9 cellular contexts compared by ENCODE assay signal in genomic region chr2:191501390-191502168, GRCh38.
DNase-seq lines count a peak whose midpoint lies in the region; ATAC-seq and TF ChIP-seq lines count a peak whose summit lies in the region.
"Had no signal": no experiment of that assay in that cellular context is flagged by ENCODE, and none has a peak within 500 bp of the region (broad histone marks: within the 10 kb centered on the region; RNA-seq: fewer than 3 reads in every experiment).

No MANE protein-coding gene starts in this region.

- DNase-seq in AG09309 (ENCODE audit: low read depth) (no peak), LNCaP clone FGC (ENCODE audit: low read depth) (peak; percentile 35), coronary artery (ENCODE audit: low spot score) (no peak), middle frontal gyrus (ENCODE audit: extremely low spot score, low spot score) (peak; percentile 33)
- no peak for DNase-seq in activated CD8-positive, alpha-beta memory T cell treated with anti-CD3 and anti-CD28 coated beads, Interleukin-2, amount 10 ng/mL, durations not matched to agents 7 days and 5 days
- no peak for DNase-seq in activated CD4-positive, alpha-beta T cell treated with anti-CD3 and anti-CD28 coated beads, Interleukin-2, amount 50 U/mL, for 1 hour
- no peak for DNase-seq in activated CD4-positive, alpha-beta T cell treated with anti-CD3 and anti-CD28 coated beads for 36 hours
- DNase-seq: activated CD4-positive, alpha-beta T cell treated with anti-CD3 and anti-CD28 coated beads, Interleukin-2, amount 50 U/mL, for 4 hours had no signal

- peaks cover 19% of the 10 kb centered on the region for H3K27me3 Mint-ChIP-seq in activated CD8-positive, alpha-beta memory T cell treated with anti-CD3 and anti-CD28 coated beads, Interleukin-2, amount 10 ng/mL, durations not matched to agents 7 days and 5 days
- H3K27me3 Mint-ChIP-seq in activated CD4-positive, alpha-beta T cell treated with anti-CD3 and anti-CD28 coated beads for 36 hours, result peaks cover 6% of the 10 kb centered on the region

- H3K4me3 ChIP-seq in AG09309 (ENCODE audit: control insufficient read depth, low read depth, low read length), result no peak overlapping the region
- H3K4me3 ChIP-seq in LNCaP clone FGC (ENCODE audit: low read depth, low read length), result no peak overlapping the region
- H3K4me3 ChIP-seq in coronary artery, result no peak overlapping the region

- peak overlapping the region in 1 of 2 donors; percentile 21 for H3K27ac ChIP-seq in coronary artery

- intact Hi-C loops in activated CD4-positive, alpha-beta T cell treated with anti-CD3 and anti-CD28 coated beads for 36 hours (cut with DNase I, micrococcal nuclease), result loop anchor here in 1 of 2 experiments (5.0 kb wide), 1 partner anchor 334 kb away; no protein-coding TSS in a partner anchor

- no peak overlapping the region for H3K27ac Mint-ChIP-seq in activated CD8-positive, alpha-beta memory T cell treated with anti-CD3 and anti-CD28 coated beads, Interleukin-2, amount 10 ng/mL, durations not matched to agents 7 days and 5 days
- no peak overlapping the region for H3K27ac Mint-ChIP-seq in activated CD4-positive, alpha-beta T cell treated with anti-CD3 and anti-CD28 coated beads for 36 hours

- POLR2A ChIA-PET in activated CD4-positive, alpha-beta T cell treated with anti-CD3 and anti-CD28 coated beads for 36 hours (lab: Charles Lee), result no interaction called here

- ATAC-seq in activated CD8-positive, alpha-beta memory T cell treated with anti-CD3 and anti-CD28 coated beads, Interleukin-2, amount 10 ng/mL, durations not matched to agents 7 days and 5 days, result no peak
- ATAC-seq in HG02981 (IDR thresholded peaks at IDR 0.05; ENCODE audit: unreplicated experiment), result no peak
- ATAC-seq in activated CD4-positive, alpha-beta T cell treated with anti-CD3 and anti-CD28 coated beads for 36 hours, result no peak

- no peaks in the 10 kb centered on the region for H3K9me3 Mint-ChIP-seq in activated CD8-positive, alpha-beta memory T cell treated with anti-CD3 and anti-CD28 coated beads, Interleukin-2, amount 10 ng/mL, durations not matched to agents 7 days and 5 days (ENCODE audit: low read depth)
- H3K9me3 Mint-ChIP-seq in activated CD4-positive, alpha-beta T cell treated with anti-CD3 and anti-CD28 coated beads for 36 hours (ENCODE audit: low read depth), result no peaks in the 10 kb centered on the region

- no peaks in the 10 kb centered on the region for H3K4me1 Mint-ChIP-seq in activated CD8-positive, alpha-beta memory T cell treated with anti-CD3 and anti-CD28 coated beads, Interleukin-2, amount 10 ng/mL, durations not matched to agents 7 days and 5 days
- no peaks in the 10 kb centered on the region for H3K4me1 Mint-ChIP-seq in activated CD4-positive, alpha-beta T cell treated with anti-CD3 and anti-CD28 coated beads for 36 hours

- no peaks in the 10 kb centered on the region for H3K36me3 Mint-ChIP-seq in activated CD8-positive, alpha-beta memory T cell treated with anti-CD3 and anti-CD28 coated beads, Interleukin-2, amount 10 ng/mL, durations not matched to agents 7 days and 5 days
- no peaks in the 10 kb centered on the region for H3K36me3 Mint-ChIP-seq in activated CD4-positive, alpha-beta T cell treated with anti-CD3 and anti-CD28 coated beads for 36 hours (ENCODE audit: low read depth)

- H3K4me3 Mint-ChIP-seq in activated CD8-positive, alpha-beta memory T cell treated with anti-CD3 and anti-CD28 coated beads, Interleukin-2, amount 10 ng/mL, durations not matched to agents 7 days and 5 days, result no peak overlapping the region
- H3K4me3 Mint-ChIP-seq in activated CD4-positive, alpha-beta T cell treated with anti-CD3 and anti-CD28 coated beads for 36 hours, result no peak overlapping the region

- TF ChIP-seq CTCF in AG09309 (IDR thresholded peaks at IDR 0.05; ENCODE audit: control insufficient read depth, insufficient read depth, low read depth, low read length, missing control alignments), result peak; percentile 59
- peak; percentile 61 for TF ChIP-seq CTCF in LNCaP clone FGC (IDR thresholded peaks at IDR 0.05; ENCODE audit: control insufficient read depth, extremely low read depth, insufficient read depth)
- TF ChIP-seq CTCF in coronary artery (IDR thresholded peaks at IDR 0.05), result peak; percentile 58

- CTCF ChIA-PET in activated CD8-positive, alpha-beta memory T cell treated with anti-CD3 and anti-CD28 coated beads, Interleukin-2, amount 10 ng/mL, durations not matched to agents 7 days and 5 days (lab: Charles Lee), result interaction anchor here (1.0 to 1.4 kb wide), 4 partner anchors 13 to 329 kb away, joined by 3 to 5 read pairs (median 3); no protein-coding TSS in a partner anchor
- CTCF ChIA-PET in activated CD4-positive, alpha-beta T cell treated with anti-CD3 and anti-CD28 coated beads for 36 hours (lab: Charles Lee), result interaction anchor here (0.6 to 2.7 kb wide), 8 partner anchors 20 to 515 kb away, joined by 3 to 12 read pairs (median 3); no protein-coding TSS in a partner anchor

Comparison
In these comparisons a context has a peak if more than half of its experiments do, and no peak if none do; other contexts are left out.
1. DNase-seq: peak in LNCaP clone FGC (single experiment) and middle frontal gyrus (single experiment); none in AG09309 (single experiment), coronary artery (single experiment), activated CD8-positive, alpha-beta memory T cell treated with anti-CD3 and anti-CD28 coated beads, Interleukin-2, amount 10 ng/mL, durations not matched to agents 7 days and 5 days (single experiment), activated CD4-positive, alpha-beta T cell treated with anti-CD3 and anti-CD28 coated beads, Interleukin-2, amount 50 U/mL, for 1 hour (single experiment) and activated CD4-positive, alpha-beta T cell treated with anti-CD3 and anti-CD28 coated beads for 36 hours (single experiment).
2. Peak in every context shown above with its lines, with median percentiles within 50 percentile points of each other: CTCF ChIP-seq.